8 cellular contexts compared by ENCODE assay signal in the genomic region with DNA sequence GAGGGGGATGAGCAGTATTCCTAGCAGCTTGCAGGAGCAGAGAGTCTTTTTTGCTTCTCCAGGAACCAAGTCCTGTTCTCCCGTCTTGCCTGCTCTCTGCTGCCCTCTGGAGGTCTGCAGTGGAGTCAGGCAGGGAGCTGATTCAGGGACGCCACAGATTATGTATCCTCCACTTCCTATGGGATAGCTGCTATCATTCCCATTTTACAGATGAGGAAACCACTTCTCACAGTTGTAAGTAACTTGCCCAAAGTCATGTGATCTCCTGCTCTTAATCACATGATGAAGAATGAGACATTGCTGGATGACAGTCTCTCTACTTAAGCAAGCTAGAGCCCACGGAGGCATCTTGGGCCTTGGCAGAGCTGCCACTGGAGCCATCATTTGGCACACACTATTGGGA. TPM values are rescaled to one million over a fixed set of nuclear protein-coding genes. Genes with fewer than 3 reads are reported as not detected.
DNase-seq lines count a peak whose midpoint lies in the region; ATAC-seq, FAIRE-seq and TF ChIP-seq lines count a peak whose summit lies in the region.

No MANE protein-coding gene starts in this region.

- no peaks in the 10 kb centered on the region for H3K4me1 ChIP-seq in esophagus squamous epithelium

- H3K27ac Mint-ChIP-seq in natural killer cell treated with Interleukin-12 subunit alpha and Interleukin-12 subunit beta and Interleukin-15 and Interleukin-18, amount 100 ng/mL, for 72 hours, result no peak overlapping the region
- no peak overlapping the region for H3K27ac Mint-ChIP-seq in stimulated activated memory B cell treated with anti-CD40 and anti-IgM and Interleukin-4, amounts not matched to agents 10 μg/mL and 1 μg/mL and 100 μg/mL, for 72 hours

- no peak overlapping the region for H3K4me3 Mint-ChIP-seq in natural killer cell treated with Interleukin-12 subunit alpha and Interleukin-12 subunit beta and Interleukin-15 and Interleukin-18, amount 100 ng/mL, for 72 hours
- H3K4me3 Mint-ChIP-seq in stimulated activated memory B cell treated with anti-CD40 and anti-IgM and Interleukin-4, amounts not matched to agents 10 μg/mL and 1 μg/mL and 100 μg/mL, for 72 hours, result no peak overlapping the region

- no peak overlapping the region for H3K27ac ChIP-seq in esophagus squamous epithelium

- H3K9me3 ChIP-seq in esophagus squamous epithelium, result no peaks in the 10 kb centered on the region

- no peaks in the 10 kb centered on the region for H3K36me3 Mint-ChIP-seq in natural killer cell treated with Interleukin-12 subunit alpha and Interleukin-12 subunit beta and Interleukin-15 and Interleukin-18, amount 100 ng/mL, for 72 hours
- H3K36me3 Mint-ChIP-seq in stimulated activated memory B cell treated with anti-CD40 and anti-IgM and Interleukin-4, amounts not matched to agents 10 μg/mL and 1 μg/mL and 100 μg/mL, for 72 hours, result peaks cover 9% of the 10 kb centered on the region

- peak; percentile 67 to 77 for ATAC-seq in natural killer cell treated with Interleukin-12 subunit alpha and Interleukin-12 subunit beta and Interleukin-15 and Interleukin-18, amount 100 ng/mL, for 72 hours
- peak; percentile 71 for ATAC-seq in stimulated activated memory B cell treated with anti-CD40 and anti-IgM and Interleukin-4, amounts not matched to agents 10 μg/mL and 1 μg/mL and 100 μg/mL, for 72 hours
- no peak for ATAC-seq in GM18498 (IDR thresholded peaks at IDR 0.05; ENCODE audit: unreplicated experiment)

- no peaks in the 10 kb centered on the region for H3K27me3 ChIP-seq in esophagus squamous epithelium

- no peak for FAIRE-seq in D721Med (lab: Jason Lieb, UNC)

- no peaks in the 10 kb centered on the region for H3K9me3 Mint-ChIP-seq in natural killer cell treated with Interleukin-12 subunit alpha and Interleukin-12 subunit beta and Interleukin-15 and Interleukin-18, amount 100 ng/mL, for 72 hours
- no peaks in the 10 kb centered on the region for H3K9me3 Mint-ChIP-seq in stimulated activated memory B cell treated with anti-CD40 and anti-IgM and Interleukin-4, amounts not matched to agents 10 μg/mL and 1 μg/mL and 100 μg/mL, for 72 hours

- no peaks in the 10 kb centered on the region for H3K27me3 Mint-ChIP-seq in natural killer cell treated with Interleukin-12 subunit alpha and Interleukin-12 subunit beta and Interleukin-15 and Interleukin-18, amount 100 ng/mL, for 72 hours
- H3K27me3 Mint-ChIP-seq in stimulated activated memory B cell treated with anti-CD40 and anti-IgM and Interleukin-4, amounts not matched to agents 10 μg/mL and 1 μg/mL and 100 μg/mL, for 72 hours, result no peaks in the 10 kb centered on the region

- TF ChIP-seq CTCF in D721Med (IDR thresholded peaks at IDR 0.05; ENCODE audit: insufficient read depth, missing control alignments) (peak; percentile 92), esophagus squamous epithelium (IDR thresholded peaks at IDR 0.05) (peak; percentile 61 to 90 (median 82))

- H3K36me3 ChIP-seq in esophagus squamous epithelium, result peaks cover 0 to 25% (median 0%) of the 10 kb centered on the region in 3 donors

- TF ChIP-seq POLR2A in esophagus squamous epithelium (IDR thresholded peaks at IDR 0.05), result no peak

- intact Hi-C loops in esophagus squamous epithelium (cut with DNase I), result no loop called here

- no peaks in the 10 kb centered on the region for H3K4me1 Mint-ChIP-seq in natural killer cell treated with Interleukin-12 subunit alpha and Interleukin-12 subunit beta and Interleukin-15 and Interleukin-18, amount 100 ng/mL, for 72 hours (ENCODE audit: low read depth in 2 of 2)
- H3K4me1 Mint-ChIP-seq in stimulated activated memory B cell treated with anti-CD40 and anti-IgM and Interleukin-4, amounts not matched to agents 10 μg/mL and 1 μg/mL and 100 μg/mL, for 72 hours, result no peaks in the 10 kb centered on the region

- WGBS in esophagus squamous epithelium, 2 donors, result 29 to 33% methylated on average over 3 of the region's 3 CpGs

- no peak overlapping the region for H3K4me3 ChIP-seq in esophagus squamous epithelium

- DNase-seq in D721Med (ENCODE audit: insufficient read length, low spot score), result peak; percentile 33
- peak; percentile 73 for DNase-seq in HT-29 (ENCODE audit: low spot score)
- peak; percentile 69 for DNase-seq in OCI-M1 (lab: John Stamatoyannopoulos, UW)
- DNase-seq in activated T-cell treated with anti-CD3 and anti-CD28 coated beads for 48 hours (ENCODE audit: low read depth), result peak; percentile 63
- peak; percentile 2 for DNase-seq in esophagus squamous epithelium (lab: John Stamatoyannopoulos, UW)
- peak; percentile 81 for DNase-seq in natural killer cell treated with Interleukin-12 subunit alpha and Interleukin-12 subunit beta and Interleukin-15 and Interleukin-18, amount 100 ng/mL, for 72 hours (ENCODE audit: low spot score)

RNA-seq across cellular contexts. Expression of gene SLC4A5, which starts 8.3 kb away (rescaled TPM):
- total RNA-seq in HT-29 (2014; rRNA removed; shearing (Covaris generic)), result 0.36 TPM in 1 of 2 replicates, not detected in the other
- total RNA-seq in esophagus squamous epithelium, result 1 to 10 TPM in 2 of 4 donors, under 1 TPM in 2; 0.62 to 2.3 (median 1.2) TPM
- total RNA-seq in natural killer cell treated with Interleukin-12 subunit alpha and Interleukin-12 subunit beta and Interleukin-15 and Interleukin-18, amount 100 ng/mL, for 72 hours, result 1 to 10 TPM; 1.2 to 3.2 TPM

RNA-seq across cellular contexts. Expression of gene DCTN1, which starts 45.2 kb away (rescaled TPM):
- total RNA-seq in HT-29 (2014; rRNA removed; shearing (Covaris generic)), result 48.7 and 52.5 TPM in 2 replicates
- 10 to 100 TPM; 67.1 to 80.1 (median 75.0) TPM for total RNA-seq in esophagus squamous epithelium
- total RNA-seq in natural killer cell treated with Interleukin-12 subunit alpha and Interleukin-12 subunit beta and Interleukin-15 and Interleukin-18, amount 100 ng/mL, for 72 hours, result 100 to 1,000 TPM in 1 of 2 donors, 10 to 100 TPM in 1; 97.8 to 106 TPM

Comparison
In these comparisons a context has a peak if more than half of its experiments do, and no peak if none do; other contexts are left out.
1. DNase-seq: peak in every context shown above with its lines; median percentile 81 in natural killer cell treated with Interleukin-12 subunit alpha and Interleukin-12 subunit beta and Interleukin-15 and Interleukin-18, amount 100 ng/mL, for 72 hours; 73 in HT-29; 69 in OCI-M1; 63 in activated T-cell treated with anti-CD3 and anti-CD28 coated beads for 48 hours; 33 in D721Med; 2 in esophagus squamous epithelium.